Comparison of ENCODE assay signal across 1 cellular context in the genomic region with DNA sequence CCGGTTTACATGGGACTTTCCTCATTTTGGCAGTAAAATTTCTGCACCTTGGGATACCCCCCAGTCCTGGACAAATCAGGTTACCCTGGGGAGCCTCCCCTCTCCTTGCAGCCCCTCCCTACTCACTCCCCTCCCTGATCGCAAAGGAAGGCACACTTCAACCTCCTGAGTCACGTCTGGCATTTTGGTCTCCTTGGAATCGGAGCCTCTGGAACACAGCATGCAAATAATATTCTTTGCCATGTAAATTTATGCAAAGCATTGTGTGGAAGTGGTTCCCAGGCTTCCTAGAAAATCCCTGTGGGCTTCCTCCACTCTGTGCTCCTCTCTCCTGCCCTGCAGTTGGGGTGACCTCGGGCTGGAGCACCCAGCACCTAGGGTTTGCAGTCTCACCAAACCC.
TF ChIP-seq lines count a peak whose summit lies in the region.

No MANE protein-coding gene starts in this region.

TF ChIP-seq in GM23338, 12 proteins besides CTCF, POLR2A, EP300 and RAD21:
- TF ChIP-seq ZNF331 (CRISPR knock-in tag; IDR thresholded peaks at IDR 0.05; ENCODE audit: low read depth), result no peak
- TF ChIP-seq CREB1 (CRISPR knock-in tag; IDR thresholded peaks at IDR 0.05; ENCODE audit: low read depth), result no peak
